ENCODE assay signal across 15 cellular contexts in genomic region chr19:33389574-33390119, GRCh38. TPM values are rescaled to one million over a fixed set of nuclear protein-coding genes. Genes with fewer than 3 reads are reported as not detected.
DNase-seq lines count a peak whose midpoint lies in the region; ATAC-seq and TF ChIP-seq lines count a peak whose summit lies in the region.
"Had no signal": no experiment of that assay in that cellular context is flagged by ENCODE, and none has a peak within 500 bp of the region (broad histone marks: within the 10 kb centered on the region; RNA-seq: fewer than 3 reads in every experiment).

No MANE protein-coding gene starts in this region.

- H3K79me2 ChIP-seq in SK-N-SH (ENCODE audit: insufficient read depth), result peaks cover 20% of the 10 kb centered on the region

- no peak overlapping the region for H2BK15ac ChIP-seq in neuronal stem cell (ENCODE audit: low read length)

- H4K91ac ChIP-seq in neuronal stem cell (ENCODE audit: low read depth, low read length, poor library complexity), result no peak overlapping the region

- H3K9me3 ChIP-seq in SK-N-SH (no peaks in the 10 kb centered on the region), esophagus squamous epithelium (no peaks in the 10 kb centered on the region), neuronal stem cell (replicated peaks in 1 of 2; ENCODE audit: control insufficient read depth in 2 of 2, insufficient read depth in 1 of 2, low read depth in 1 of 2, low read length in 2 of 2) (no peaks in the 10 kb centered on the region), upper lobe of left lung (no peaks in the 10 kb centered on the region)

- peaks cover 0 to 47% of the 10 kb centered on the region in 2 experiments; a peak in 1 of 4 replicates for H3K4me1 ChIP-seq in SK-N-SH (ENCODE audit: control insufficient read depth in 1 of 2, insufficient read depth in 2 of 2, low read depth in 1 of 2, low read length in 1 of 2)
- H3K4me1 ChIP-seq in esophagus squamous epithelium, result peaks cover 27 to 90% (median 48%) of the 10 kb centered on the region in 3 donors
- peaks cover 0 to 11% of the 10 kb centered on the region in 2 donors for H3K4me1 ChIP-seq in neuronal stem cell (ENCODE audit: control insufficient read depth in 2 of 2, insufficient read depth in 1 of 2, low read depth in 1 of 2, low read length in 2 of 2)
- H3K4me1 ChIP-seq in upper lobe of left lung, result peaks cover 40 to 69% (median 63%) of the 10 kb centered on the region in 4 donors

- no peak overlapping the region for H4K8ac ChIP-seq in neuronal stem cell (ENCODE audit: low read depth, low read length)

- no peak for TF ChIP-seq RAD21 in SK-N-SH (IDR thresholded peaks at IDR 0.05; ENCODE audit: low read length)

- TF ChIP-seq EP300 in SK-N-SH (IDR thresholded peaks at IDR 0.05; ENCODE audit: borderline replicate concordance in 1 of 2, low read depth in 1 of 2, low read length in 1 of 2) (no peak), upper lobe of left lung (IDR thresholded peaks at IDR 0.05) (no peak)

- H3K4ac ChIP-seq in neuronal stem cell (ENCODE audit: low read length), result no peak overlapping the region

- H3K4me2 ChIP-seq in SK-N-SH, result no peak overlapping the region
- H3K4me2 ChIP-seq in neuronal stem cell (ENCODE audit: insufficient read depth, low read length, poor library complexity, severe bottlenecking), result no peak overlapping the region

- H3K79me1 ChIP-seq in neuronal stem cell (ENCODE audit: low read depth, low read length), result peaks cover 19% of the 10 kb centered on the region

- no peak overlapping the region for H3K14ac ChIP-seq in neuronal stem cell (ENCODE audit: low read length)

- H3F3A ChIP-seq in SK-N-SH (replicated peaks; ENCODE audit: insufficient read depth), result no peaks in the 10 kb centered on the region

- no peaks in the 10 kb centered on the region for H3K9me2 ChIP-seq in SK-N-SH

- H3K36me3 ChIP-seq in SK-N-SH (replicated peaks in 1 of 2; ENCODE audit: control insufficient read depth in 1 of 2, insufficient read depth in 2 of 2, low read length in 1 of 2) (peaks cover 0 to 19% of the 10 kb centered on the region in 2 experiments), esophagus squamous epithelium (peaks cover 0 to 26% (median 6%) of the 10 kb centered on the region in 3 donors), neuronal stem cell (replicated peaks in 1 of 2; ENCODE audit: control insufficient read depth in 2 of 2, insufficient read depth in 2 of 2, low read length in 2 of 2) (peaks cover 7 to 12% of the 10 kb centered on the region in 2 donors), upper lobe of left lung (peaks cover 0 to 26% (median 15%) of the 10 kb centered on the region in 4 donors)

- no peak overlapping the region for H3K23ac ChIP-seq in neuronal stem cell (ENCODE audit: low read depth, low read length, poor library complexity)

- 89% methylated on average over 16 of the region's 17 CpGs for WGBS in SK-N-SH (ENCODE audit: low lambda C conversion rate)
- 21 to 32% methylated on average over 6 to 8 of the region's 17 CpGs for WGBS in esophagus squamous epithelium, 2 donors
- WGBS in neuronal stem cell (ENCODE audit: extremely low coverage in 2 of 2, insufficient read length in 2 of 2, insufficient replicate concordance in 1 of 2), 2 donors, result no CpG with 5 or more reads among the region's 17 CpGs
- WGBS in upper lobe of left lung, 2 donors, result 42 to 54% methylated on average over 7 to 17 of the region's 17 CpGs

- H2BK5ac ChIP-seq in neuronal stem cell (ENCODE audit: low read length), result no peak overlapping the region

- H3K9ac ChIP-seq in SK-N-SH (no peak overlapping the region), neuronal stem cell (ENCODE audit: low read depth, low read length, poor library complexity) (no peak overlapping the region)

- CTCF ChIA-PET in SK-N-SH (lab: Yijun Ruan, JAX), result interaction anchor here (1.7 to 11.8 kb wide), 5 partner anchors 8 to 382 kb away, joined by 4 to 118 read pairs (median 15); partner anchors contain the start of gene CEBPG

- H3K27ac ChIP-seq in SK-N-SH (ENCODE audit: low read depth in 2 of 2, low read length in 1 of 2) (peak overlapping the region in 1 of 2 experiments; percentile 50; a peak in 2 of 4 replicates), esophagus squamous epithelium (peak overlapping the region; percentile 58 to 80 (median 76)), neuronal stem cell (replicated peaks; ENCODE audit: low read length) (no peak overlapping the region), upper lobe of left lung (peak overlapping the region; percentile 57 to 75 (median 63))
- H3K27ac ChIP-seq: VCaP had no signal

- no peak overlapping the region for H3K4me3 ChIP-seq in SK-N-SH (ENCODE audit: low read depth in 2 of 2, low read length in 1 of 2)
- no peak overlapping the region for H3K4me3 ChIP-seq in esophagus squamous epithelium
- H3K4me3 ChIP-seq in neuronal stem cell (ENCODE audit: low read length in 2 of 2), result no peak overlapping the region
- H3K4me3 ChIP-seq in upper lobe of left lung, result no peak overlapping the region

- TF ChIP-seq POLR2A in esophagus squamous epithelium (IDR thresholded peaks at IDR 0.05) (no peak), upper lobe of left lung (IDR thresholded peaks at IDR 0.05) (no peak)

- peaks cover 60% of the 10 kb centered on the region for H4K20me1 ChIP-seq in SK-N-SH (ENCODE audit: insufficient read depth)

- no peaks in the 10 kb centered on the region for H3K27me3 ChIP-seq in SK-N-SH (ENCODE audit: insufficient read depth)
- no peaks in the 10 kb centered on the region for H3K27me3 ChIP-seq in esophagus squamous epithelium
- H3K27me3 ChIP-seq in neuronal stem cell (ENCODE audit: control insufficient read depth in 3 of 3, insufficient read depth in 3 of 3, low read depth in 1 of 3, low read length in 3 of 3), result no peaks in the 10 kb centered on the region
- no peaks in the 10 kb centered on the region for H3K27me3 ChIP-seq in upper lobe of left lung

- no peak overlapping the region for H2BK120ac ChIP-seq in neuronal stem cell (ENCODE audit: low read depth, low read length)

- H3K18ac ChIP-seq in neuronal stem cell (ENCODE audit: low read length), result peak overlapping the region; percentile 46

- no peak overlapping the region for H2AK5ac ChIP-seq in neuronal stem cell (ENCODE audit: low read depth, low read length)

- peak; percentile 50 for DNase-seq in SK-N-SH
- DNase-seq in esophagus squamous epithelium (lab: John Stamatoyannopoulos, UW), result no peak
- no peak for DNase-seq in neuronal stem cell (ENCODE audit: low spot score)
- peak in 1 of 2 donors; percentile 68 for DNase-seq in upper lobe of left lung
- no peak for DNase-seq in putamen (ENCODE audit: low spot score)
- no peak for DNase-seq in NCI-H1105 treated with DMSO at 0.1 percent for 48 hours (lab: John Stamatoyannopoulos, UW)
- DNase-seq: activated CD8-positive, alpha-beta memory T cell treated with anti-CD3 and anti-CD28 coated beads, Interleukin-2, amount 10 ng/mL, durations not matched to agents 7 days and 5 days; activated naive CD4-positive, alpha-beta T cell treated with anti-CD3 and anti-CD28 coated beads, Interleukin-2, amount 10 ng/mL, durations not matched to agents 7 days and 5 days; cerebellar nuclear complex; GOT3; stimulated activated CD4-positive, alpha-beta T cell treated with anti-CD3 and anti-CD28 coated beads, Interleukin-4, amount 100 ng/mL, for 24 hours had no signal

- ATAC-seq in SK-N-SH treated with all-trans-retinoic acid at 6 μM for 48 hours (no peak), upper lobe of left lung (ENCODE audit: low FRiP score in 2 of 2) (no peak), HG02623 (IDR thresholded peaks at IDR 0.05; ENCODE audit: unreplicated experiment) (no peak)
- ATAC-seq: activated CD8-positive, alpha-beta memory T cell treated with anti-CD3 and anti-CD28 coated beads, Interleukin-2, amount 10 ng/mL, durations not matched to agents 7 days and 5 days; stimulated activated effector memory CD8-positive, alpha-beta T cell treated with anti-CD3 and anti-CD28 coated beads, Interleukin-12 subunit alpha, Interleukin-12 subunit beta, amount 100 ng/mL, for 72 hours had no signal

- POLR2A ChIA-PET in SK-N-SH (lab: Yijun Ruan, JAX), result no interaction called here

- intact Hi-C loops in esophagus squamous epithelium (cut with DNase I), result no loop called here

- TF ChIP-seq CTCF in SK-N-SH (IDR thresholded peaks at IDR 0.05) (no peak), esophagus squamous epithelium (IDR thresholded peaks at IDR 0.05) (no peak), upper lobe of left lung (IDR thresholded peaks at IDR 0.05) (no peak)

- no peak overlapping the region for H2AFZ ChIP-seq in SK-N-SH (ENCODE audit: low read depth)
- H2AFZ ChIP-seq in neuronal stem cell (ENCODE audit: low read length), result no peak overlapping the region

- H2BK12ac ChIP-seq in neuronal stem cell (ENCODE audit: low read length), result no peak overlapping the region

TF ChIP-seq in SK-N-SH, 30 proteins besides CTCF, POLR2A, EP300 and RAD21 (continues in another document):
- no peak for TF ChIP-seq PBX3 (IDR thresholded peaks at IDR 0.05)

TF ChIP-seq in SK-N-SH treated with all-trans-retinoic acid at 6 μM for 48 hours, 23 proteins besides CTCF, POLR2A, EP300 and RAD21 (continues in another document):
- TF ChIP-seq ZNF565 (CRISPR knock-in tag; conservative IDR thresholded peaks at IDR 0.05; ENCODE audit: low read depth) (no peak), PPARA (CRISPR knock-in tag; IDR thresholded peaks at IDR 0.05; ENCODE audit: borderline replicate concordance) (no peak), TCF4 (CRISPR knock-in tag; IDR thresholded peaks at IDR 0.05; ENCODE audit: borderline replicate concordance) (no peak), OSR1 (CRISPR knock-in tag; IDR thresholded peaks at IDR 0.05) (no peak)

RNA-seq across cellular contexts. Expression of gene CEBPG, which starts 16.1 kb away (rescaled TPM):
- polyA plus RNA-seq in SK-N-SH (2012; rRNA removed), result 9.1 and 9.5 TPM in 2 replicates
- polyA plus RNA-seq in SK-N-SH (2012; cell fraction: cytosol; rRNA removed), result 10.7 and 12.3 TPM in 2 replicates
- 6.8 and 9.6 TPM in 2 replicates for polyA plus RNA-seq in SK-N-SH (2012; cell fraction: nucleus; rRNA removed)
- total RNA-seq in esophagus squamous epithelium (10 to 100 TPM; 18.5 to 31.6 (median 26.8) TPM), upper lobe of left lung (10 to 100 TPM; 11.5 to 44.7 (median 22.7) TPM)
- polyA plus RNA-seq in neuronal stem cell (2013, experiment 1 of 2), result 23.4 TPM
- polyA plus RNA-seq in neuronal stem cell (2013, experiment 2 of 2), result 23.1 TPM
